1 cellular context compared by ENCODE assay signal in genomic region chr19:41363753-41364545, GRCh38.
A peak's percentile ranks its signal among the peaks of the same experiment; 100 is the strongest.
TF ChIP-seq lines count a peak whose summit lies in the region.

TSS of gene B9D2 (minus strand) at chr19:41364149. CDS start at chr19:41363519, 630 bp downstream.

TF ChIP-seq in K562, 482 proteins besides CTCF, POLR2A, EP300 and RAD21 (continued from another document and continues in another):
- TF ChIP-seq ZBTB2 (IDR thresholded peaks at IDR 0.05): peak; percentile 94
- no peak for TF ChIP-seq CREB5 (CRISPR knock-in tag; IDR thresholded peaks at IDR 0.05)
- TF ChIP-seq NCOA4 (IDR thresholded peaks at IDR 0.05; ENCODE audit: partially characterized antibody): no peak
- no peak for TF ChIP-seq MXD1 (CRISPR knock-in tag; IDR thresholded peaks at IDR 0.05; ENCODE audit: borderline replicate concordance, poor library complexity, severe bottlenecking)
- TF ChIP-seq PRDM10 (IDR thresholded peaks at IDR 0.05; ENCODE audit: partially characterized antibody): peak; percentile 14
- TF ChIP-seq FOXP1 (CRISPR knock-in tag; IDR thresholded peaks at IDR 0.05): 0 out of 2 replicates have a peak, but pooled peaks have one; percentile 53
- TF ChIP-seq HSF4 (CRISPR knock-in tag; IDR thresholded peaks at IDR 0.05; ENCODE audit: borderline replicate concordance): no peak
- TF ChIP-seq ZNF444 (CRISPR knock-in tag; IDR thresholded peaks at IDR 0.05): 0 out of 2 replicates have a peak, but pooled peaks have one; percentile 27
- no peak for TF ChIP-seq ATF1 (CRISPR knock-in tag; IDR thresholded peaks at IDR 0.05)
- TF ChIP-seq ATF1 (tag; IDR thresholded peaks at IDR 0.05): peak; percentile 91
- TF ChIP-seq CBX2 (IDR thresholded peaks at IDR 0.05; ENCODE audit: insufficient read depth, low read length, poor library complexity, severe bottlenecking): no peak
- no peak for TF ChIP-seq MAFG (tag; conservative IDR thresholded peaks at IDR 0.05)
- peak; percentile 62; the same call in 1 of the 2 replicates for TF ChIP-seq HMGXB4 (CRISPR knock-in tag; IDR thresholded peaks at IDR 0.05)
- peak; percentile 52; the same call in 1 of the 2 replicates for TF ChIP-seq SMAD4 (CRISPR knock-in tag; conservative IDR thresholded peaks at IDR 0.05)
- TF ChIP-seq ZNF23 (CRISPR knock-in tag; IDR thresholded peaks at IDR 0.05): no peak
- TF ChIP-seq SAP30 (IDR thresholded peaks at IDR 0.05; ENCODE audit: borderline replicate concordance, insufficient read depth, low read depth, low read length, poor library complexity, severe bottlenecking): peak; percentile 84
- TF ChIP-seq SMAD2 (IDR thresholded peaks at IDR 0.05; ENCODE audit: low read depth, low read length): no peak
- TF ChIP-seq REST (CRISPR knock-in tag; IDR thresholded peaks at IDR 0.05; ENCODE audit: low read depth): peak; percentile 78; the same call in 1 of the 2 replicates
- TF ChIP-seq ZNF57 (CRISPR knock-in tag; IDR thresholded peaks at IDR 0.05): no peak
- TF ChIP-seq POLR2H (tag; IDR thresholded peaks at IDR 0.05; ENCODE audit: low read depth): peak; percentile 82
- no peak; the same call in 1 of the 2 replicates for TF ChIP-seq BRD4 (IDR thresholded peaks at IDR 0.05)
- 0 out of 2 replicates have a peak, but pooled peaks have one; percentile 38 for TF ChIP-seq EGR1 (conservative IDR thresholded peaks at IDR 0.05)
- TF ChIP-seq NFRKB (IDR thresholded peaks at IDR 0.05; ENCODE audit: low read depth): peak; percentile 87
- TF ChIP-seq FOXJ2 (tag; IDR thresholded peaks at IDR 0.05): peak; percentile 88
- TF ChIP-seq CREB3 (tag; conservative IDR thresholded peaks at IDR 0.05; ENCODE audit: low read depth): 0 out of 2 replicates have a peak, but pooled peaks have one; percentile 45
- TF ChIP-seq ZNF75A (CRISPR knock-in tag; IDR thresholded peaks at IDR 0.05): peak; percentile 48; the same call in 1 of the 2 replicates
- peak; percentile 50 to 53; a peak in 2 of 4 replicates for TF ChIP-seq SIX5 (IDR thresholded peaks at IDR 0.05; ENCODE audit: borderline replicate concordance in 1 of 2, insufficient read depth in 1 of 2, low read depth in 1 of 2, low read length in 2 of 2)
- no peak for TF ChIP-seq NFE2L1 (tag; IDR thresholded peaks at IDR 0.05; ENCODE audit: borderline replicate concordance, low read depth)
- TF ChIP-seq GTF2A2 (tag; IDR thresholded peaks at IDR 0.05): no peak
- peak; percentile 91 for TF ChIP-seq MYNN (IDR thresholded peaks at IDR 0.05)
- no peak for TF ChIP-seq MYNN (CRISPR knock-in tag; IDR thresholded peaks at IDR 0.05)
- peak; percentile 92 for TF ChIP-seq POLR2AphosphoS2 (IDR thresholded peaks at IDR 0.05; ENCODE audit: low read length)
- TF ChIP-seq NFYB (IDR thresholded peaks at IDR 0.05; ENCODE audit: extremely low read depth, insufficient read length): peak; percentile 42
- TF ChIP-seq CREM (IDR thresholded peaks at IDR 0.05; ENCODE audit: low read depth): peak; percentile 89
- TF ChIP-seq NR2C1 (IDR thresholded peaks at IDR 0.05): peak; percentile 81
- TF ChIP-seq NR2C1 (tag; IDR thresholded peaks at IDR 0.05): 0 out of 2 replicates have a peak, but pooled peaks have one; percentile 29
- TF ChIP-seq POLR2B (IDR thresholded peaks at IDR 0.05; ENCODE audit: low read depth, partially characterized antibody): peak; percentile 88
- peak; percentile 48 for TF ChIP-seq RBM25 (IDR thresholded peaks at IDR 0.05; ENCODE audit: low read depth, low read length, severe bottlenecking)
- TF ChIP-seq NR2F6 (CRISPR knock-in tag; IDR thresholded peaks at IDR 0.05): peak; percentile 29; the same call in 1 of the 2 replicates
- TF ChIP-seq SIN3A (IDR thresholded peaks at IDR 0.05; ENCODE audit: borderline replicate concordance in 2 of 2, control insufficient read depth in 1 of 2, low read depth in 2 of 2, low read length in 2 of 2): peak in 1 of 2 experiments; percentile 58; a peak in 1 of 4 replicates
- no peak for TF ChIP-seq ZNF512 (tag; IDR thresholded peaks at IDR 0.05)
- TF ChIP-seq CREB1 (IDR thresholded peaks at IDR 0.05): peak; percentile 75
- TF ChIP-seq CREB1 (CRISPR knock-in tag; IDR thresholded peaks at IDR 0.05): peak; percentile 89
- TF ChIP-seq GMEB1 (CRISPR knock-in tag; IDR thresholded peaks at IDR 0.05): 0 out of 2 replicates have a peak, but pooled peaks have one; percentile 11
